ENCODE assay signal across 8 cellular contexts in the genomic region with DNA sequence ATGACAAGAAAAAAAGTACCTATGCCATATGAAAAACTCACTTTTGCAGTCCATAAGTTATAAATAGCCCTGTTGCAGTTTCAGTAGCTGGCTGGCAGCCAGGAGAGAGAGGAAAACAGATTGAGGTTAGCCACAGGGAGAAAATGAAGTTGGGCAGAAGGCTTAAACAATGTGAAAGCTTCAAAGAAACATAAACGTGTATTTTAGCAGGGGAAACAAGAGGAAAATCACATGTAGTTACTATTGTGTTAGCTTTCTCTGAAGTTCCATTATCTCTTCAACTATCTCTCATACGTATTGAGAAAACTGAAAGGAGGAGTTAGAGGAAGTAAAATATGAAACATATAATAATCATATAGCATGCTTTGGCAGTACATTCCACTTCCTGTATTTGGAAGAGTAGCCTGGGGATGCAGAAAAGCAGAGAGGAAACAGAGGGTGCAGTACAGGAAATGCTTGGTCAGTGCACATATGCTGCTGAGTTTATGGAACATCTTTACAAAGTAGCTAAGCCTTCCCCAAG.
DNase-seq lines count a peak whose midpoint lies in the region; ATAC-seq and TF ChIP-seq lines count a peak whose summit lies in the region.

No MANE protein-coding gene starts in this region.

- peak; percentile 89 for ATAC-seq in GM18502 (IDR thresholded peaks at IDR 0.05; ENCODE audit: poor library complexity, unreplicated experiment)
- peak; percentile 83 for ATAC-seq in GM21723 (IDR thresholded peaks at IDR 0.05; ENCODE audit: unreplicated experiment)
- ATAC-seq in heart left ventricle: peak in 3 of 4 donors; percentile 43 to 79 (median 62)

- DNase-seq in Kasumi-1 (lab: John Stamatoyannopoulos, UW) (peak; percentile 99), heart left ventricle (peak; percentile 41 to 72 (median 50)), germinal center (ENCODE audit: low spot score) (no peak), HK-2 (ENCODE audit: unreplicated experiment) (no peak)
- peak; percentile 4 for DNase-seq in activated CD8-positive, alpha-beta memory T cell treated with anti-CD3 and anti-CD28 coated beads, Interleukin-2, amount 50 U/mL, for 1 hour (ENCODE audit: extremely low read depth)
- peak; percentile 1 for DNase-seq in stimulated activated CD8-positive, alpha-beta memory T cell treated with anti-CD3 and anti-CD28 coated beads, Interleukin-7, amount 100 ng/mL, for 24 hours (ENCODE audit: low read depth)

- no peaks in the 10 kb centered on the region for H3K9me3 ChIP-seq in heart left ventricle

- H3K27me3 ChIP-seq in heart left ventricle: no peaks in the 10 kb centered on the region

- intact Hi-C loops in heart left ventricle (cut with DNase I): no loop called here

- 2 to 4% (median 3%) methylated on average over 2 of the region's 2 CpGs for WGBS in heart left ventricle, 4 donors

- TF ChIP-seq CTCF in heart left ventricle (IDR thresholded peaks at IDR 0.05): no peak

- H3K27ac ChIP-seq in heart left ventricle: peak overlapping the region in 3 of 12 donors; percentile 0 to 61 (median 10)

- no peak overlapping the region for H3K4me3 ChIP-seq in heart left ventricle

- no peaks in the 10 kb centered on the region for H3K36me3 ChIP-seq in heart left ventricle

- peaks cover 0 to 16% (median 9%) of the 10 kb centered on the region in 12 donors for H3K4me1 ChIP-seq in heart left ventricle

- no peak for TF ChIP-seq POLR2A in heart left ventricle (IDR thresholded peaks at IDR 0.05)

Comparison
In these comparisons a context has a peak if more than half of its experiments do, and no peak if none do; other contexts are left out.
1. DNase-seq: peak in Kasumi-1 (2 of 2), activated CD8-positive, alpha-beta memory T cell treated with anti-CD3 and anti-CD28 coated beads, Interleukin-2, amount 50 U/mL, for 1 hour (single experiment), heart left ventricle (5 of 5) and stimulated activated CD8-positive, alpha-beta memory T cell treated with anti-CD3 and anti-CD28 coated beads, Interleukin-7, amount 100 ng/mL, for 24 hours (single experiment); none in germinal center (single experiment) and HK-2 (single experiment).
2. Peak in every context shown above with its lines, with median percentiles within 50 percentile points of each other: ATAC-seq.